8 cellular contexts compared by ENCODE assay signal in genomic region chr3:155805204-155805801, GRCh38. TPM values are rescaled to one million over a fixed set of nuclear protein-coding genes. Genes with fewer than 3 reads are reported as not detected.
DNase-seq lines count a peak whose midpoint lies in the region; ATAC-seq and TF ChIP-seq lines count a peak whose summit lies in the region.

No MANE protein-coding gene starts in this region.

- no peaks in the 10 kb centered on the region for H3K9me3 Mint-ChIP-seq in activated naive CD8-positive, alpha-beta T cell (ENCODE audit: low read depth)

- H3K4me1 ChIP-seq in smooth muscle cell (ENCODE audit: low read depth): peaks cover 4% of the 10 kb centered on the region

- peak overlapping the region; percentile 95 for H3K4me2 ChIP-seq in smooth muscle cell

- no peaks in the 10 kb centered on the region for H3F3A ChIP-seq in smooth muscle cell (ENCODE audit: low read depth)

- H2AFZ ChIP-seq in smooth muscle cell (ENCODE audit: low read depth): peak overlapping the region; percentile 97

- H3K27me3 ChIP-seq in smooth muscle cell (ENCODE audit: low read depth): peaks cover 4% of the 10 kb centered on the region

- peak; percentile 19 for ATAC-seq in GM21737 (IDR thresholded peaks at IDR 0.05; ENCODE audit: unreplicated experiment)
- ATAC-seq in GM21717 (IDR thresholded peaks at IDR 0.05; ENCODE audit: unreplicated experiment): no peak

- WGBS in smooth muscle cell (ENCODE audit: low lambda C conversion rate): 65% methylated on average over 15 of the region's 15 CpGs

- peak overlapping the region; percentile 84 for H3K27ac Mint-ChIP-seq in activated naive CD8-positive, alpha-beta T cell

- H3K27me3 Mint-ChIP-seq in activated naive CD8-positive, alpha-beta T cell: peaks cover 7% of the 10 kb centered on the region

- H3K9ac ChIP-seq in smooth muscle cell (ENCODE audit: low read depth): peak overlapping the region; percentile 84

- H3K36me3 ChIP-seq in smooth muscle cell (ENCODE audit: low read depth): no peaks in the 10 kb centered on the region

- TF ChIP-seq CTCF in C4-2B (conservative IDR thresholded peaks at IDR 0.05) (no peak), NB4 (IDR thresholded peaks at IDR 0.05; ENCODE audit: low read depth, low read length) (no peak), smooth muscle cell (IDR thresholded peaks at IDR 0.05; ENCODE audit: borderline replicate concordance, insufficient read depth, poor library complexity, severe bottlenecking) (no peak)

- DNase-seq in NB4 (ENCODE audit: low read depth) (peak; percentile 53), smooth muscle cell (lab: John Stamatoyannopoulos, UW; ENCODE audit: unreplicated experiment) (no peak)
- DNase-seq in NK-92 treated with Interleukin-12 subunit alpha and Interleukin-12 subunit beta, amount 100 ng/mL, for 24 hours (lab: John Stamatoyannopoulos, UW): no peak

- peaks cover 22% of the 10 kb centered on the region for H3K4me1 Mint-ChIP-seq in activated naive CD8-positive, alpha-beta T cell (ENCODE audit: low read depth)

- H3K4me3 Mint-ChIP-seq in activated naive CD8-positive, alpha-beta T cell: peak overlapping the region; percentile 91

- peaks cover 14% of the 10 kb centered on the region for H3K36me3 Mint-ChIP-seq in activated naive CD8-positive, alpha-beta T cell

- TF ChIP-seq POLR2A in NB4 (IDR thresholded peaks at IDR 0.05; ENCODE audit: extremely low read depth, insufficient read length): no peak

- H4K20me1 ChIP-seq in smooth muscle cell (ENCODE audit: low read depth): no peaks in the 10 kb centered on the region

- H3K27ac ChIP-seq in C4-2B: peak overlapping the region; percentile 84
- no peak overlapping the region for H3K27ac ChIP-seq in smooth muscle cell (ENCODE audit: low read depth)

- H3K4me3 ChIP-seq in NB4 (ENCODE audit: low read depth, low read length): peak overlapping the region; percentile 63
- H3K4me3 ChIP-seq in iPS-11a (ENCODE audit: low read depth, low read length): peak overlapping the region; percentile 69
- H3K4me3 ChIP-seq in smooth muscle cell: peak overlapping the region; percentile 67

- H3K9me3 ChIP-seq in smooth muscle cell (replicated peaks; ENCODE audit: low read depth): no peaks in the 10 kb centered on the region

- H3K79me2 ChIP-seq in smooth muscle cell (ENCODE audit: low read depth): no peaks in the 10 kb centered on the region

RNA-seq across cellular contexts. Expression of gene C3orf33, which starts 0.8 kb away (rescaled TPM):
- total RNA-seq in smooth muscle cell: 4.3 and 4.4 TPM in 2 replicates
- 3.2 and 3.4 TPM in 2 replicates for polyA plus RNA-seq in smooth muscle cell

RNA-seq across cellular contexts. Expression of gene SLC33A1, which starts 48.9 kb away (rescaled TPM):
- 34.9 and 44.3 TPM in 2 replicates for total RNA-seq in smooth muscle cell
- 16.4 and 17.5 TPM in 2 replicates for polyA plus RNA-seq in smooth muscle cell
